ENCODE assay signal across 14 cellular contexts in genomic region chr6:4613381-4613780, GRCh38.
"Had no signal": no experiment of that assay in that cellular context is flagged by ENCODE, and none has a peak within 500 bp of the region (broad histone marks: within the 10 kb centered on the region; RNA-seq: fewer than 3 reads in every experiment).

No MANE protein-coding gene starts in this region.

- H3K36me3 Mint-ChIP-seq: activated CD4-positive, alpha-beta memory T cell treated with anti-CD3 and anti-CD28 coated beads for 36 hours; activated naive CD8-positive, alpha-beta T cell; memory B cell; naive thymus-derived CD8-positive, alpha-beta T cell; WTC11 had no signal

- H3K4me3 ChIP-seq: gastroesophageal sphincter, heart left ventricle, testis, upper lobe of left lung had no signal

- H3K9me3 Mint-ChIP-seq: activated CD4-positive, alpha-beta memory T cell treated with anti-CD3 and anti-CD28 coated beads for 36 hours; stimulated activated naive CD8-positive, alpha-beta T cell treated with anti-CD3 and anti-CD28 coated beads, Interleukin-15, Interleukin-2, amounts not matched to agents 100 ng/mL and 50 ng/mL, for 24 hours had no signal

- H3K27ac Mint-ChIP-seq: activated CD4-positive, alpha-beta memory T cell treated with anti-CD3 and anti-CD28 coated beads for 36 hours; activated CD4-positive, alpha-beta T cell treated with anti-CD3 and anti-CD28 coated beads for 36 hours; activated naive CD8-positive, alpha-beta T cell; memory B cell; naive thymus-derived CD8-positive, alpha-beta T cell; stimulated activated naive CD8-positive, alpha-beta T cell treated with anti-CD3 and anti-CD28 coated beads, Interleukin-15, Interleukin-2, amounts not matched to agents 100 ng/mL and 50 ng/mL, for 24 hours; WTC11 had no signal

- H3K9me3 ChIP-seq: gastroesophageal sphincter, heart left ventricle, neutrophil, testis, upper lobe of left lung had no signal

- H3K27me3 ChIP-seq: gastroesophageal sphincter, heart left ventricle, neutrophil, testis, upper lobe of left lung had no signal

- H3K4me1 Mint-ChIP-seq: WTC11 had no signal

- ATAC-seq: activated CD4-positive, alpha-beta T cell treated with anti-CD3 and anti-CD28 coated beads for 36 hours; naive thymus-derived CD8-positive, alpha-beta T cell; WTC11 had no signal

- H3K27ac ChIP-seq: heart left ventricle, neutrophil, upper lobe of left lung had no signal

- H3K4me3 Mint-ChIP-seq: activated CD4-positive, alpha-beta memory T cell treated with anti-CD3 and anti-CD28 coated beads for 36 hours; activated CD4-positive, alpha-beta T cell treated with anti-CD3 and anti-CD28 coated beads for 36 hours; activated naive CD8-positive, alpha-beta T cell; memory B cell; naive thymus-derived CD8-positive, alpha-beta T cell; stimulated activated naive CD8-positive, alpha-beta T cell treated with anti-CD3 and anti-CD28 coated beads, Interleukin-15, Interleukin-2, amounts not matched to agents 100 ng/mL and 50 ng/mL, for 24 hours; WTC11 had no signal

- DNase-seq: activated CD4-positive, alpha-beta memory T cell treated with anti-CD3 and anti-CD28 coated beads for 36 hours; activated CD4-positive, alpha-beta T cell treated with anti-CD3 and anti-CD28 coated beads for 36 hours; cortex of kidney; erythroblast; naive thymus-derived CD8-positive, alpha-beta T cell; testis; upper lobe of left lung had no signal

- H3K36me3 ChIP-seq: gastroesophageal sphincter, heart left ventricle, neutrophil, upper lobe of left lung had no signal
